ENCODE assay signal across 8 cellular contexts in the genomic region with DNA sequence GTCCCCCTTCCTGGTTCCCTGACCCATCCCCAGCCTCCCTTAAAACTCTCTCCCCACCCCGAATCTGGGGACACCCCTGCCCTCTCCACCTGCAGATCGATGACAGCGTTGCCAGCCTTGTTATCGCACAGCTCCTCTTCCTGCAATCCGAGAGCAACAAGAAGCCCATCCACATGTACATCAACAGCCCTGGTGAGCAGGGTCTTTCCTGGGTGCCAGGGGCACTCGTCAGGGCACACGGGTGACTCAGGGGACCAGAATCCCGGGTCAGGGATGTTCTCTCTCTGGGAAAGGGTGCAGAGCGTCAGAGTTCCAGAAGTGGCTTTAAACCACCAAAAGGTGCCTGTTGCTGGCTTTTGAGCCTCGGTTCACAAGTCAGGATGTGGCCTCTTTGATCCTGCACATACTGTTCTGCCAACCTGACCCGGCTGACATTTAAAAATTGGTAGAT. TPM values are rescaled to one million over a fixed set of nuclear protein-coding genes. Genes with fewer than 3 reads are reported as not detected.
DNase-seq lines count a peak whose midpoint lies in the region; ATAC-seq and TF ChIP-seq lines count a peak whose summit lies in the region.

No MANE protein-coding gene starts in this region.

- ATAC-seq in aorta (ENCODE audit: low FRiP score) = no peak
- no peak for ATAC-seq in GM21515 (IDR thresholded peaks at IDR 0.05; ENCODE audit: unreplicated experiment)
- no peak for ATAC-seq in HG03159 (IDR thresholded peaks at IDR 0.05; ENCODE audit: unreplicated experiment)

- H3K9me2 ChIP-seq in OCI-LY1 (ENCODE audit: low read depth, low read length) = no peaks in the 10 kb centered on the region

- peak overlapping the region; percentile 82 to 93 (median 91) for H3K9ac ChIP-seq in BLaER1 treated with 17β-estradiol and CSF1 and Interleukin-3, amounts not matched to agents 10 nM and 100 nM
- peak overlapping the region; percentile 89 for H3K9ac ChIP-seq in OCI-LY1 (ENCODE audit: low read length)
- peak overlapping the region; percentile 64 for H3K9ac ChIP-seq in mammary epithelial cell (ENCODE audit: insufficient read depth, low read length)
- H3K9ac ChIP-seq in mucosa of rectum (ENCODE audit: low read depth in 1 of 2, low read length in 2 of 2) = peak overlapping the region; percentile 56 to 82

- BruUV-seq in mammary epithelial cell (replicated peaks; lab: Mats Ljungman, UMichigan) = TSS peak; percentile 60

- DNase-seq in mammary epithelial cell (no peak), aorta (no peak), NCI-H1105 (lab: John Stamatoyannopoulos, UW) (no peak)

- no peaks in the 10 kb centered on the region for H3K27me3 ChIP-seq in BLaER1 treated with 17β-estradiol and CSF1 and Interleukin-3, amounts not matched to agents 10 nM and 100 nM
- H3K27me3 ChIP-seq in OCI-LY1 (ENCODE audit: insufficient read depth, low read length) = no peaks in the 10 kb centered on the region
- H3K27me3 ChIP-seq in mammary epithelial cell (ENCODE audit: insufficient read depth, low read length) = no peaks in the 10 kb centered on the region
- H3K27me3 ChIP-seq in mucosa of rectum (ENCODE audit: control insufficient read depth in 2 of 2, insufficient read depth in 2 of 2, low read length in 2 of 2) = no peaks in the 10 kb centered on the region
- H3K27me3 ChIP-seq in aorta (ENCODE audit: control insufficient read depth in 1 of 2, insufficient read depth in 2 of 2, low read length in 1 of 2) = no peaks in the 10 kb centered on the region

- H2AFZ ChIP-seq in OCI-LY1 (ENCODE audit: low read length) = no peak overlapping the region
- H2AFZ ChIP-seq in mammary epithelial cell (ENCODE audit: low read depth, low read length) = peak overlapping the region; percentile 86

- 8% methylated on average over 9 of the region's 11 CpGs for WGBS in mammary epithelial cell (ENCODE audit: low coverage, missing lambda C conversion rate)
- 15% methylated on average over 11 of the region's 11 CpGs for WGBS in aorta, 2 donors

- H4K20me1 ChIP-seq in BLaER1 treated with 17β-estradiol and CSF1 and Interleukin-3, amounts not matched to agents 10 nM and 100 nM = peaks cover 0 to 7% (median 0%) of the 10 kb centered on the region in 11 experiments; a peak in 1 of 22 replicates
- H4K20me1 ChIP-seq in OCI-LY1 (ENCODE audit: insufficient read depth, low read length) (no peaks in the 10 kb centered on the region), mammary epithelial cell (ENCODE audit: insufficient read depth, low read length) (no peaks in the 10 kb centered on the region)

- peak overlapping the region; percentile 80 to 93 (median 86) for H3K4me3 ChIP-seq in BLaER1 treated with 17β-estradiol and CSF1 and Interleukin-3, amounts not matched to agents 10 nM and 100 nM
- H3K4me3 ChIP-seq in OCI-LY1 (ENCODE audit: low read depth, low read length, poor library complexity, severe bottlenecking) = peak overlapping the region; percentile 82
- H3K4me3 ChIP-seq in mammary epithelial cell (replicated peaks in 1 of 3; ENCODE audit: insufficient read depth in 1 of 3, low read depth in 2 of 3, low read length in 3 of 3) = peak overlapping the region; percentile 70 to 92 (median 82)
- peak overlapping the region; percentile 76 for H3K4me3 ChIP-seq in mucosa of rectum (ENCODE audit: low read length in 2 of 2)
- peak overlapping the region; percentile 52 to 98 for H3K4me3 ChIP-seq in aorta (ENCODE audit: low read length in 2 of 2)

- no peaks in the 10 kb centered on the region for H3F3A ChIP-seq in OCI-LY1 (ENCODE audit: insufficient read depth, low read length)

- H3K36me3 ChIP-seq in BLaER1 treated with 17β-estradiol and CSF1 and Interleukin-3, amounts not matched to agents 10 nM and 100 nM = peaks cover 33 to 47% (median 42%) of the 10 kb centered on the region in 11 experiments
- H3K36me3 ChIP-seq in OCI-LY1 (ENCODE audit: insufficient read depth, low read length) (peaks cover 30% of the 10 kb centered on the region), mammary epithelial cell (ENCODE audit: insufficient read depth, low read length) (peaks cover 10% of the 10 kb centered on the region), mucosa of rectum (ENCODE audit: control insufficient read depth in 2 of 2, insufficient read depth in 2 of 2, low read length in 2 of 2) (peaks cover 14 to 17% of the 10 kb centered on the region in 2 donors), aorta (ENCODE audit: control insufficient read depth in 1 of 2, insufficient read depth in 2 of 2, low read length in 1 of 2) (peaks cover 4 to 5% of the 10 kb centered on the region in 2 donors)

- in situ Hi-C loops in mammary epithelial cell (cut with MboI; ENCODE audit: low sequenced_read_pairs in 2 of 2) = no loop called here

- CTCF ChIA-PET in mammary epithelial cell (lab: Charles Lee; ENCODE audit: low non-redundant PET) = no interaction called here

- H3K4me2 ChIP-seq in BLaER1 treated with 17β-estradiol and CSF1 and Interleukin-3, amounts not matched to agents 10 nM and 100 nM = peak overlapping the region; percentile 88 to 99 (median 97)
- H3K4me2 ChIP-seq in OCI-LY1 (ENCODE audit: low read length) (peak overlapping the region; percentile 80), mammary epithelial cell (ENCODE audit: insufficient read depth, low read depth, low read length) (peak overlapping the region; percentile 94)

- dilution Hi-C loops in mammary epithelial cell (cut with HindIII; ENCODE audit: low sequenced_read_pairs) = no loop called here

- peak overlapping the region; percentile 64 to 89 (median 84); a peak in 21 of 22 replicates for H3K27ac ChIP-seq in BLaER1 treated with 17β-estradiol and CSF1 and Interleukin-3, amounts not matched to agents 10 nM and 100 nM
- H3K27ac ChIP-seq in OCI-LY1 (ENCODE audit: low read depth, low read length, poor library complexity, severe bottlenecking) = peak overlapping the region; percentile 27
- H3K27ac ChIP-seq in mammary epithelial cell (ENCODE audit: insufficient read depth, low read depth, low read length) = peak overlapping the region; percentile 42
- peak overlapping the region in 1 of 2 donors; percentile 70 for H3K27ac ChIP-seq in mucosa of rectum (ENCODE audit: low read depth in 2 of 2, low read length in 2 of 2)
- H3K27ac ChIP-seq in aorta (ENCODE audit: low read depth in 1 of 2, low read length in 2 of 2) = peak overlapping the region in 1 of 2 donors; percentile 75

- TF ChIP-seq CTCF in OCI-LY1 (IDR thresholded peaks at IDR 0.05; ENCODE audit: low read length) (no peak), mammary epithelial cell (conservative IDR thresholded peaks at IDR 0.05 in 1 of 2, IDR thresholded peaks at IDR 0.05 in 1 of 2; ENCODE audit: extremely low read depth in 1 of 2, insufficient read depth in 1 of 2, low read depth in 1 of 2, low read length in 2 of 2) (no peak)

- H3K4me1 ChIP-seq in BLaER1 treated with 17β-estradiol and CSF1 and Interleukin-3, amounts not matched to agents 10 nM and 100 nM = peaks cover 13 to 21% (median 15%) of the 10 kb centered on the region in 10 experiments
- H3K4me1 ChIP-seq in OCI-LY1 (ENCODE audit: insufficient read depth, low read length, severe bottlenecking) (peaks cover 14% of the 10 kb centered on the region), mammary epithelial cell (ENCODE audit: insufficient read depth, low read length) (peaks cover 13% of the 10 kb centered on the region), mucosa of rectum (ENCODE audit: control insufficient read depth in 2 of 2, insufficient read depth in 2 of 2, low read length in 2 of 2) (peaks cover 7 to 9% of the 10 kb centered on the region in 2 donors), aorta (ENCODE audit: control insufficient read depth in 1 of 2, insufficient read depth in 2 of 2, low read length in 2 of 2) (no peaks in the 10 kb centered on the region)

- H3K79me2 ChIP-seq in OCI-LY1 (ENCODE audit: insufficient read depth, low read length) (no peaks in the 10 kb centered on the region), mammary epithelial cell (ENCODE audit: insufficient read depth, low read length) (peaks cover 29% of the 10 kb centered on the region)

- intact Hi-C loops in mammary epithelial cell (cut with micrococcal nuclease) = no loop called here
- intact Hi-C loops in aorta (cut with DNase I) = loop anchor here in 1 of 2 donors (10.0 kb wide), 1 partner anchor 88 kb away; the partner anchor contains the start of gene MLLT1

- H3K9me3 ChIP-seq in BLaER1 treated with 17β-estradiol and CSF1 and Interleukin-3, amounts not matched to agents 10 nM and 100 nM (replicated peaks in 1 of 11) = no peaks in the 10 kb centered on the region
- H3K9me3 ChIP-seq in OCI-LY1 (ENCODE audit: low read length) (no peaks in the 10 kb centered on the region), mammary epithelial cell (replicated peaks; ENCODE audit: insufficient read depth, low read length) (no peaks in the 10 kb centered on the region), mucosa of rectum (ENCODE audit: control insufficient read depth in 2 of 2, low read length in 2 of 2) (no peaks in the 10 kb centered on the region), aorta (ENCODE audit: control insufficient read depth, low read length) (no peaks in the 10 kb centered on the region)

RNA-seq across cellular contexts. Expression of gene CLPP, which starts 1.0 kb away (rescaled TPM):
- 100 to 1,000 TPM in 1 of 2 donors, 10 to 100 TPM in 1; 35.0 to 100 TPM for total RNA-seq in mammary epithelial cell
- polyA plus RNA-seq in mammary epithelial cell = 86.3 TPM
- polyA minus RNA-seq in mammary epithelial cell = 33.9 TPM
- 10 to 100 TPM; 46.7 to 47.8 TPM for total RNA-seq in aorta
- 10 to 100 TPM; 44.8 to 52.9 TPM for polyA plus RNA-seq in aorta

RNA-seq across cellular contexts. Expression of gene ALKBH7, which starts 10.2 kb away (rescaled TPM):
- total RNA-seq in mammary epithelial cell (10 to 100 TPM; 33.8 to 38.6 TPM), aorta (10 to 100 TPM; 36.5 to 44.6 TPM)
- polyA plus RNA-seq in mammary epithelial cell (15.9 TPM), aorta (100 to 1,000 TPM in 1 of 2 donors, 10 to 100 TPM in 1; 87.5 to 124 TPM)
- 4.3 TPM for polyA minus RNA-seq in mammary epithelial cell

RNA-seq across cellular contexts. Expression of gene PSPN, which starts 13.4 kb away (rescaled TPM):
- under 1 TPM; 0.67 to 0.96 TPM for total RNA-seq in mammary epithelial cell
- 0.31 TPM for polyA plus RNA-seq in mammary epithelial cell
- 2.3 TPM for polyA minus RNA-seq in mammary epithelial cell
- 1 to 10 TPM; 1.0 to 2.2 TPM for total RNA-seq in aorta
- polyA plus RNA-seq in aorta = 1 to 10 TPM in 1 of 2 donors, under 1 TPM in 1; 0.95 to 1.1 TPM

RNA-seq across cellular contexts. Expression of gene ACER1, which starts 29.0 kb away (rescaled TPM):
- total RNA-seq in mammary epithelial cell (not detected), aorta (not detected)
- polyA plus RNA-seq in mammary epithelial cell (not detected), aorta (under 1 TPM in 1 of 2 donors, not detected in 1; 0.10 TPM)
- not detected for polyA minus RNA-seq in mammary epithelial cell

RNA-seq across cellular contexts. Expression of gene GTF2F1, which starts 30.6 kb away (rescaled TPM):
- 10 to 100 TPM; 32.7 to 64.8 TPM for total RNA-seq in mammary epithelial cell
- 56.1 TPM for polyA plus RNA-seq in mammary epithelial cell
- 26.9 TPM for polyA minus RNA-seq in mammary epithelial cell
- 10 to 100 TPM; 35.7 to 45.2 TPM for total RNA-seq in aorta
- 10 to 100 TPM; 41.7 to 59.4 TPM for polyA plus RNA-seq in aorta
